ENCODE assay signal across 1 cellular context in genomic region chr2:215436705-215437570, GRCh38.
A peak's percentile ranks its signal among the peaks of the same experiment; 100 is the strongest.
TF ChIP-seq lines count a peak whose summit lies in the region.

No MANE protein-coding gene starts in this region.

TF ChIP-seq in HepG2, 621 proteins besides CTCF, POLR2A, EP300 and RAD21 (continued from another document and continues in another):
- TF ChIP-seq ZNF839 (CRISPR knock-in tag; IDR thresholded peaks at IDR 0.05; ENCODE audit: borderline replicate concordance) = no peak
- no peak for TF ChIP-seq ZNF138 (CRISPR knock-in tag; IDR thresholded peaks at IDR 0.05; ENCODE audit: low read depth)
- no peak for TF ChIP-seq ZMYM4 (CRISPR knock-in tag; IDR thresholded peaks at IDR 0.05)
- TF ChIP-seq NCOA5 (CRISPR knock-in tag; IDR thresholded peaks at IDR 0.05) = no peak
- TF ChIP-seq FOXA1 (IDR thresholded peaks at IDR 0.05) = no peak
- TF ChIP-seq FOXA1 (CRISPR knock-in tag; IDR thresholded peaks at IDR 0.05) = no peak
- TF ChIP-seq DMTF1 (CRISPR knock-in tag; IDR thresholded peaks at IDR 0.05) = no peak
- TF ChIP-seq ZNF777 (CRISPR knock-in tag; IDR thresholded peaks at IDR 0.05) = no peak
- TF ChIP-seq CREBL2 (CRISPR knock-in tag; IDR thresholded peaks at IDR 0.05; ENCODE audit: borderline replicate concordance) = no peak
- no peak for TF ChIP-seq MIER3 (CRISPR knock-in tag; IDR thresholded peaks at IDR 0.05; ENCODE audit: borderline replicate concordance)
- no peak for TF ChIP-seq ZFP1 (CRISPR knock-in tag; IDR thresholded peaks at IDR 0.05)
- 0 out of 2 replicates have a peak, but pooled peaks have one; percentile 44 for TF ChIP-seq IKZF5 (CRISPR knock-in tag; IDR thresholded peaks at IDR 0.05)
- no peak for TF ChIP-seq POLR2AphosphoS5 (IDR thresholded peaks at IDR 0.05; ENCODE audit: low read depth, low read length)
- TF ChIP-seq SOX13 (IDR thresholded peaks at IDR 0.05) = no peak
- peak in 1 of 2 experiments; percentile 4; a peak in 1 of 4 replicates for TF ChIP-seq SOX13 (CRISPR knock-in tag; conservative IDR thresholded peaks at IDR 0.05 in 1 of 2, IDR thresholded peaks at IDR 0.05 in 1 of 2)
- peak; percentile 50; the same call in 1 of the 2 replicates for TF ChIP-seq MYPOP (CRISPR knock-in tag; IDR thresholded peaks at IDR 0.05)
- TF ChIP-seq ZBTB37 (CRISPR knock-in tag; IDR thresholded peaks at IDR 0.05) = no peak
- no peak for TF ChIP-seq ZXDC (CRISPR knock-in tag; IDR thresholded peaks at IDR 0.05)
- TF ChIP-seq ZNF207 (IDR thresholded peaks at IDR 0.05; ENCODE audit: borderline replicate concordance) = no peak
- 0 out of 2 replicates have a peak, but pooled peaks have one; percentile 37 for TF ChIP-seq ZNF607 (CRISPR knock-in tag; IDR thresholded peaks at IDR 0.05; ENCODE audit: borderline replicate concordance)
- peak; percentile 62; the same call in 1 of the 2 replicates for TF ChIP-seq ZNF598 (CRISPR knock-in tag; IDR thresholded peaks at IDR 0.05; ENCODE audit: borderline replicate concordance)
- no peak for TF ChIP-seq NRL (CRISPR knock-in tag; IDR thresholded peaks at IDR 0.05; ENCODE audit: borderline replicate concordance)
- TF ChIP-seq ELK4 (CRISPR knock-in tag; IDR thresholded peaks at IDR 0.05; ENCODE audit: borderline replicate concordance) = no peak
- no peak for TF ChIP-seq HNF4G (IDR thresholded peaks at IDR 0.05; ENCODE audit: borderline replicate concordance, low read depth, low read length)
- TF ChIP-seq HNF4G (CRISPR knock-in tag; IDR thresholded peaks at IDR 0.05; ENCODE audit: borderline replicate concordance, low read depth) = no peak
- TF ChIP-seq ZNF382 (CRISPR knock-in tag; IDR thresholded peaks at IDR 0.05; ENCODE audit: borderline replicate concordance) = no peak
- TF ChIP-seq ZSCAN9 (CRISPR knock-in tag; IDR thresholded peaks at IDR 0.05; ENCODE audit: borderline replicate concordance) = no peak
- TF ChIP-seq ZBTB43 (CRISPR knock-in tag; conservative IDR thresholded peaks at IDR 0.05) = no peak
- no peak for TF ChIP-seq FOSL1 (CRISPR knock-in tag; IDR thresholded peaks at IDR 0.05; ENCODE audit: borderline replicate concordance)
- TF ChIP-seq ZNF446 (CRISPR knock-in tag; IDR thresholded peaks at IDR 0.05) = no peak
- TF ChIP-seq ZNF557 (CRISPR knock-in tag; IDR thresholded peaks at IDR 0.05) = no peak
- no peak for TF ChIP-seq TFDP1 (CRISPR knock-in tag; IDR thresholded peaks at IDR 0.05; ENCODE audit: borderline replicate concordance)
- TF ChIP-seq CHD4 (IDR thresholded peaks at IDR 0.05; ENCODE audit: borderline replicate concordance, low read length) = no peak
- TF ChIP-seq JARID2 (CRISPR knock-in tag; IDR thresholded peaks at IDR 0.05; ENCODE audit: insufficient replicate concordance) = no peak
- TF ChIP-seq ZNF224 (CRISPR knock-in tag; IDR thresholded peaks at IDR 0.05) = no peak; the same call in 1 of the 2 replicates
- no peak for TF ChIP-seq MEIS1 (CRISPR knock-in tag; IDR thresholded peaks at IDR 0.05; ENCODE audit: borderline replicate concordance)
- no peak for TF ChIP-seq ZNF496 (CRISPR knock-in tag; IDR thresholded peaks at IDR 0.05; ENCODE audit: insufficient replicate concordance)
- TF ChIP-seq ATF7-NPFF (CRISPR knock-in tag; IDR thresholded peaks at IDR 0.05; ENCODE audit: low read depth) = no peak
- peak; percentile 50; the same call in 1 of the 2 replicates for TF ChIP-seq KMT2B (CRISPR knock-in tag; IDR thresholded peaks at IDR 0.05)
- no peak; the same call in 1 of the 2 replicates for TF ChIP-seq SNAI1 (CRISPR knock-in tag; IDR thresholded peaks at IDR 0.05; ENCODE audit: borderline replicate concordance)
- 0 out of 2 replicates have a peak, but pooled peaks have one; percentile 51 for TF ChIP-seq ZNF280D (CRISPR knock-in tag; IDR thresholded peaks at IDR 0.05)
- TF ChIP-seq CBFB (CRISPR knock-in tag; IDR thresholded peaks at IDR 0.05) = no peak
- peak; percentile 66; the same call in 1 of the 2 replicates for TF ChIP-seq ZNF333 (CRISPR knock-in tag; IDR thresholded peaks at IDR 0.05; ENCODE audit: borderline replicate concordance)
